16 cellular contexts compared by ENCODE assay signal in genomic region chr10:9060314-9060713, GRCh38.
DNase-seq lines count a peak whose midpoint lies in the region; ATAC-seq and TF ChIP-seq lines count a peak whose summit lies in the region.
"Had no signal": no experiment of that assay in that cellular context is flagged by ENCODE, and none has a peak within 500 bp of the region (broad histone marks: within the 10 kb centered on the region; RNA-seq: fewer than 3 reads in every experiment).

No MANE protein-coding gene starts in this region.

- no peaks in the 10 kb centered on the region for H3K27me3 Mint-ChIP-seq in CD8-positive, alpha-beta T cell (ENCODE audit: low read depth)
- no peaks in the 10 kb centered on the region for H3K27me3 Mint-ChIP-seq in T-helper 17 cell
- peaks cover 11% of the 10 kb centered on the region for H3K27me3 Mint-ChIP-seq in central memory CD8-positive, alpha-beta T cell

- CTCF ChIA-PET in CD8-positive, alpha-beta T cell (lab: Charles Lee): interaction anchor here (0.5 to 1.0 kb wide), 2 partner anchors 9 to 205 kb away, joined by 3 to 4 read pairs; no protein-coding TSS in a partner anchor

- no peak overlapping the region for H3K27ac Mint-ChIP-seq in CD8-positive, alpha-beta T cell
- no peak overlapping the region for H3K27ac Mint-ChIP-seq in T-helper 17 cell
- no peak overlapping the region for H3K27ac Mint-ChIP-seq in central memory CD8-positive, alpha-beta T cell (ENCODE audit: low read depth)

- peak overlapping the region; percentile 50 for H3K27ac ChIP-seq in 22Rv1
- no peak overlapping the region for H3K27ac ChIP-seq in CD8-positive, alpha-beta T cell (ENCODE audit: low read depth, low read length)
- H3K27ac ChIP-seq in lower lobe of right lung: no peak overlapping the region

- H3K27me3 ChIP-seq in CD8-positive, alpha-beta T cell (ENCODE audit: insufficient read depth, low read length): no peaks in the 10 kb centered on the region
- no peaks in the 10 kb centered on the region for H3K27me3 ChIP-seq in lower lobe of right lung (ENCODE audit: low read depth)

- POLR2A ChIA-PET in CD8-positive, alpha-beta T cell (lab: Charles Lee): interaction anchor here (0.6 kb wide), 1 partner anchor 300 kb away, joined by 3 read pairs; no protein-coding TSS in a partner anchor

- no peaks in the 10 kb centered on the region for H3K36me3 ChIP-seq in CD8-positive, alpha-beta T cell (ENCODE audit: insufficient read depth, low read length)
- H3K36me3 ChIP-seq in lower lobe of right lung: no peaks in the 10 kb centered on the region

- H3K9me3 Mint-ChIP-seq in CD8-positive, alpha-beta T cell: peaks cover 4% of the 10 kb centered on the region
- H3K9me3 Mint-ChIP-seq in central memory CD8-positive, alpha-beta T cell: peaks cover 6% of the 10 kb centered on the region

- H3K4me3 ChIP-seq in CD8-positive, alpha-beta T cell (ENCODE audit: low read depth, low read length): peak overlapping the region; percentile 6
- no peak overlapping the region for H3K4me3 ChIP-seq in lower lobe of right lung

- H3K36me3 Mint-ChIP-seq in CD8-positive, alpha-beta T cell: peaks cover 2% of the 10 kb centered on the region
- no peaks in the 10 kb centered on the region for H3K36me3 Mint-ChIP-seq in T-helper 17 cell (ENCODE audit: low read depth)
- no peaks in the 10 kb centered on the region for H3K36me3 Mint-ChIP-seq in central memory CD8-positive, alpha-beta T cell (ENCODE audit: insufficient read depth)
- H3K36me3 Mint-ChIP-seq: CD8-positive, alpha-beta memory T cell had no signal

- no peaks in the 10 kb centered on the region for H3K9me3 ChIP-seq in CD8-positive, alpha-beta T cell (ENCODE audit: low read length)
- H3K9me3 ChIP-seq in T-helper 17 cell (ENCODE audit: control insufficient read depth, low read length, poor library complexity, severe bottlenecking) (no peaks in the 10 kb centered on the region), lower lobe of right lung (no peaks in the 10 kb centered on the region)

- H3K4me1 ChIP-seq in CD8-positive, alpha-beta T cell (ENCODE audit: insufficient read depth, low read length): peaks cover 15% of the 10 kb centered on the region
- no peaks in the 10 kb centered on the region for H3K4me1 ChIP-seq in lower lobe of right lung

- no peak for DNase-seq in CD8-positive, alpha-beta T cell
- DNase-seq in T-helper 17 cell (no peak), left cardiac atrium (no peak), NCI-H1694 treated with DMSO at 0.1 percent for 48 hours (lab: John Stamatoyannopoulos, UW) (no peak), NCI-H2107 treated with DMSO at 0.1 percent for 48 hours (lab: John Stamatoyannopoulos, UW; ENCODE audit: unreplicated experiment) (no peak), lower lobe of right lung (no peak)
- DNase-seq in central memory CD8-positive, alpha-beta T cell (ENCODE audit: low spot score in 2 of 2): no peak
- DNase-seq: AML-193, Karpas-422, NCI-H1105 treated with DMSO at 0.1 percent for 48 hours, NCI-H187 treated with DMSO at 0.1 percent for 48 hours, NCI-H2171, NCI-H510A, SHP77 had no signal

- TF ChIP-seq CTCF in 22Rv1 (IDR thresholded peaks at IDR 0.05): no peak
- TF ChIP-seq CTCF in CD8-positive, alpha-beta T cell (IDR thresholded peaks at IDR 0.05): no peak
- no peak for TF ChIP-seq CTCF in lower lobe of right lung (IDR thresholded peaks at IDR 0.05)

- peak overlapping the region; percentile 55 for H3K4me3 Mint-ChIP-seq in CD8-positive, alpha-beta T cell
- peak overlapping the region; percentile 33 for H3K4me3 Mint-ChIP-seq in T-helper 17 cell
- H3K4me3 Mint-ChIP-seq in central memory CD8-positive, alpha-beta T cell: no peak overlapping the region

- H3K4me1 Mint-ChIP-seq in CD8-positive, alpha-beta T cell (ENCODE audit: low read depth): peaks cover 14% of the 10 kb centered on the region
- peaks cover 9% of the 10 kb centered on the region for H3K4me1 Mint-ChIP-seq in T-helper 17 cell
- no peaks in the 10 kb centered on the region for H3K4me1 Mint-ChIP-seq in central memory CD8-positive, alpha-beta T cell

- intact Hi-C loops in CD8-positive, alpha-beta T cell (cut with DNase I, micrococcal nuclease): no loop called here
- intact Hi-C loops in left cardiac atrium (cut with DNase I) (no loop called here), lower lobe of right lung (cut with DNase I) (no loop called here)

- peak; percentile 48 for ATAC-seq in CD8-positive, alpha-beta T cell
- ATAC-seq in T-helper 17 cell (peak; percentile 51), left cardiac atrium (no peak), lower lobe of right lung (no peak)
- ATAC-seq in central memory CD8-positive, alpha-beta T cell (replicated peaks; ENCODE audit: extremely low read depth, poor library complexity, severe bottlenecking): peak; percentile 58

Comparison
In these comparisons a context has a peak if more than half of its experiments do, and no peak if none do; other contexts are left out.
1. ATAC-seq: peak in CD8-positive, alpha-beta T cell (single experiment), T-helper 17 cell (single experiment) and central memory CD8-positive, alpha-beta T cell (single experiment); none in left cardiac atrium (0 of 2) and lower lobe of right lung (0 of 2).